Comparison of ENCODE assay signal across 21 cellular contexts in genomic region chr5:68476854-68477253, GRCh38.
DNase-seq lines count a peak whose midpoint lies in the region; ATAC-seq, FAIRE-seq and TF ChIP-seq lines count a peak whose summit lies in the region.
"Had no signal": no experiment of that assay in that cellular context is flagged by ENCODE, and none has a peak within 500 bp of the region (broad histone marks: within the 10 kb centered on the region; RNA-seq: fewer than 3 reads in every experiment).

No MANE protein-coding gene starts in this region.

- H3K4me1 Mint-ChIP-seq in Calu3 (ENCODE audit: low read depth, unreplicated experiment) (no peaks in the 10 kb centered on the region), endothelial cell (ENCODE audit: unreplicated experiment) (no peaks in the 10 kb centered on the region)
- H3K4me1 Mint-ChIP-seq in CD8-positive, alpha-beta T cell (ENCODE audit: low read depth), result no peaks in the 10 kb centered on the region
- H3K4me1 Mint-ChIP-seq in activated naive CD4-positive, alpha-beta T cell treated with anti-CD3 and anti-CD28 coated beads for 36 hours (ENCODE audit: low read depth), result no peaks in the 10 kb centered on the region
- H3K4me1 Mint-ChIP-seq: B cell had no signal

- H3K4me3 ChIP-seq in mucosa of descending colon (no peak overlapping the region), sigmoid colon (no peak overlapping the region)
- no peak overlapping the region for H3K4me3 ChIP-seq in CD8-positive, alpha-beta T cell (ENCODE audit: low read depth, low read length)
- H3K4me3 ChIP-seq: skin epidermis, thoracic aorta had no signal

- no peak for FAIRE-seq in GM12891 (lab: Jason Lieb, UNC)
- FAIRE-seq: colon, endothelial cell of umbilical vein had no signal

- no peak for TF ChIP-seq CTCF in Calu3 (IDR thresholded peaks at IDR 0.05; ENCODE audit: unreplicated experiment)
- TF ChIP-seq CTCF in endothelial cell (IDR thresholded peaks at IDR 0.05; ENCODE audit: unreplicated experiment), result peak; percentile 23
- TF ChIP-seq CTCF in mucosa of descending colon (IDR thresholded peaks at IDR 0.05), result no peak
- TF ChIP-seq CTCF in CD8-positive, alpha-beta T cell (IDR thresholded peaks at IDR 0.05), result no peak
- TF ChIP-seq CTCF in sigmoid colon (IDR thresholded peaks at IDR 0.05), result no peak

- WGBS in sigmoid colon, 2 donors, result 89 to 90% methylated on average over 3 of the region's 3 CpGs

- H3K4me1 ChIP-seq in mucosa of descending colon (ENCODE audit: low read depth) (no peaks in the 10 kb centered on the region), sigmoid colon (peaks cover 0 to 18% (median 16%) of the 10 kb centered on the region in 4 donors)
- H3K4me1 ChIP-seq in CD8-positive, alpha-beta T cell (ENCODE audit: insufficient read depth, low read length), result no peaks in the 10 kb centered on the region

- peak; percentile 8 for DNase-seq in Calu3
- DNase-seq in HuH-7.5 (ENCODE audit: low spot score), result peak; percentile 13
- no peak for DNase-seq in endothelial cell (ENCODE audit: low spot score)
- DNase-seq in mucosa of descending colon, result no peak
- DNase-seq in GM12891 (ENCODE audit: insufficient read length, low spot score), result no peak
- DNase-seq in CD8-positive, alpha-beta T cell, result no peak
- no peak for DNase-seq in sigmoid colon
- no peak for DNase-seq in activated naive CD4-positive, alpha-beta T cell treated with anti-CD3 and anti-CD28 coated beads for 36 hours
- DNase-seq: activated CD4-positive, alpha-beta T cell treated with anti-CD3 and anti-CD28 coated beads for 1 hour; activated CD8-positive, alpha-beta memory T cell treated with anti-CD3 and anti-CD28 coated beads, Interleukin-2, amount 50 U/mL, for 48 hours; aorta; DMS153; NCI-H1436 treated with DMSO at 0.1 percent for 48 hours; NCI-H345 had no signal

- H3K27ac Mint-ChIP-seq in Calu3 (ENCODE audit: unreplicated experiment), result no peak overlapping the region
- no peak overlapping the region for H3K27ac Mint-ChIP-seq in endothelial cell (ENCODE audit: unreplicated experiment)
- H3K27ac Mint-ChIP-seq in CD8-positive, alpha-beta T cell, result no peak overlapping the region
- H3K27ac Mint-ChIP-seq in activated naive CD4-positive, alpha-beta T cell treated with anti-CD3 and anti-CD28 coated beads for 36 hours, result no peak overlapping the region
- H3K27ac Mint-ChIP-seq: B cell, mesothelial cell of epicardium had no signal

- H3K9me3 ChIP-seq in mucosa of descending colon, result no peaks in the 10 kb centered on the region
- no peaks in the 10 kb centered on the region for H3K9me3 ChIP-seq in CD8-positive, alpha-beta T cell (ENCODE audit: low read length)
- no peaks in the 10 kb centered on the region for H3K9me3 ChIP-seq in sigmoid colon
- H3K9me3 ChIP-seq: thoracic aorta had no signal

- H3K4me3 Mint-ChIP-seq in Calu3 (ENCODE audit: low read depth, unreplicated experiment) (no peak overlapping the region), endothelial cell (ENCODE audit: unreplicated experiment) (no peak overlapping the region)
- H3K4me3 Mint-ChIP-seq in CD8-positive, alpha-beta T cell, result no peak overlapping the region
- H3K4me3 Mint-ChIP-seq in activated naive CD4-positive, alpha-beta T cell treated with anti-CD3 and anti-CD28 coated beads for 36 hours, result no peak overlapping the region
- H3K4me3 Mint-ChIP-seq: B cell, mesothelial cell of epicardium had no signal

- TF ChIP-seq POLR2A in GM12891 (IDR thresholded peaks at IDR 0.05; ENCODE audit: low read depth, low read length) (no peak), sigmoid colon (IDR thresholded peaks at IDR 0.05) (no peak)

- no TSS peak for BruUV-seq in Calu3 (replicated peaks; lab: Mats Ljungman, UMichigan)

- intact Hi-C loops in Calu3 (cut with micrococcal nuclease; ENCODE audit: unreplicated experiment) (no loop called here), mucosa of descending colon (cut with DNase I, micrococcal nuclease) (no loop called here), sigmoid colon (cut with DNase I) (no loop called here)
- intact Hi-C loops in CD8-positive, alpha-beta T cell (cut with DNase I, micrococcal nuclease), result no loop called here
- intact Hi-C loops in activated naive CD4-positive, alpha-beta T cell treated with anti-CD3 and anti-CD28 coated beads for 36 hours (cut with micrococcal nuclease), result no loop called here

- H3K36me3 ChIP-seq in mucosa of descending colon (ENCODE audit: low read depth), result no peaks in the 10 kb centered on the region
- H3K36me3 ChIP-seq in CD8-positive, alpha-beta T cell (ENCODE audit: insufficient read depth, low read length), result no peaks in the 10 kb centered on the region
- no peaks in the 10 kb centered on the region for H3K36me3 ChIP-seq in sigmoid colon
- H3K36me3 ChIP-seq: thoracic aorta had no signal

- ATAC-seq in mucosa of descending colon, result peak; percentile 41
- ATAC-seq in CD8-positive, alpha-beta T cell, result no peak
- ATAC-seq: Right ventricle myocardium inferior had no signal

- POLR2A ChIA-PET in CD8-positive, alpha-beta T cell (lab: Charles Lee), result no interaction called here

- no peaks in the 10 kb centered on the region for H3K27me3 ChIP-seq in CD8-positive, alpha-beta T cell (ENCODE audit: insufficient read depth, low read length)
- no peaks in the 10 kb centered on the region for H3K27me3 ChIP-seq in sigmoid colon

- H3K36me3 Mint-ChIP-seq in Calu3 (ENCODE audit: insufficient read depth, unreplicated experiment) (no peaks in the 10 kb centered on the region), endothelial cell (ENCODE audit: low read depth, unreplicated experiment) (no peaks in the 10 kb centered on the region)
- H3K36me3 Mint-ChIP-seq in CD8-positive, alpha-beta T cell, result no peaks in the 10 kb centered on the region
- no peaks in the 10 kb centered on the region for H3K36me3 Mint-ChIP-seq in activated naive CD4-positive, alpha-beta T cell treated with anti-CD3 and anti-CD28 coated beads for 36 hours (ENCODE audit: low read depth)
- H3K36me3 Mint-ChIP-seq: mesothelial cell of epicardium had no signal

- H3K27me3 Mint-ChIP-seq in Calu3 (ENCODE audit: unreplicated experiment) (no peaks in the 10 kb centered on the region), endothelial cell (ENCODE audit: unreplicated experiment) (no peaks in the 10 kb centered on the region)
- no peaks in the 10 kb centered on the region for H3K27me3 Mint-ChIP-seq in CD8-positive, alpha-beta T cell (ENCODE audit: low read depth)
- no peaks in the 10 kb centered on the region for H3K27me3 Mint-ChIP-seq in activated naive CD4-positive, alpha-beta T cell treated with anti-CD3 and anti-CD28 coated beads for 36 hours (ENCODE audit: low read depth)

- no peak overlapping the region for H3K27ac ChIP-seq in CD8-positive, alpha-beta T cell (ENCODE audit: low read depth, low read length)
- H3K27ac ChIP-seq in sigmoid colon, result no peak overlapping the region
- H3K27ac ChIP-seq: skin epidermis, thoracic aorta had no signal

- H3K9me3 Mint-ChIP-seq in Calu3 (ENCODE audit: low read depth, unreplicated experiment) (no peaks in the 10 kb centered on the region), endothelial cell (ENCODE audit: unreplicated experiment) (no peaks in the 10 kb centered on the region)
- H3K9me3 Mint-ChIP-seq in CD8-positive, alpha-beta T cell, result no peaks in the 10 kb centered on the region
- no peaks in the 10 kb centered on the region for H3K9me3 Mint-ChIP-seq in activated naive CD4-positive, alpha-beta T cell treated with anti-CD3 and anti-CD28 coated beads for 36 hours
- H3K9me3 Mint-ChIP-seq: mesothelial cell of epicardium had no signal

- TF ChIP-seq EP300 in sigmoid colon (IDR thresholded peaks at IDR 0.05), result no peak

- CTCF ChIA-PET in Calu3 (lab: Charles Lee), result no interaction called here
- CTCF ChIA-PET in CD8-positive, alpha-beta T cell (lab: Charles Lee), result no interaction called here
- CTCF ChIA-PET in activated naive CD4-positive, alpha-beta T cell treated with anti-CD3 and anti-CD28 coated beads for 36 hours (lab: Charles Lee), result no interaction called here

TF ChIP-seq in GM12891, 5 proteins besides CTCF, POLR2A, EP300 and RAD21:
- TF ChIP-seq POU2F2 (IDR thresholded peaks at IDR 0.05; ENCODE audit: low read depth, low read length), result no peak
- no peak for TF ChIP-seq SPI1 (IDR thresholded peaks at IDR 0.05; ENCODE audit: low read depth, low read length)
- no peak for TF ChIP-seq TAF1 (IDR thresholded peaks at IDR 0.05; ENCODE audit: low read depth, low read length)
- TF ChIP-seq PAX5 (IDR thresholded peaks at IDR 0.05; ENCODE audit: insufficient read depth, low read length, severe bottlenecking), result no peak
- TF ChIP-seq POLR2AphosphoS5 (IDR thresholded peaks at IDR 0.05; ENCODE audit: low read depth, low read length), result no peak

Comparison
In these comparisons a context has a peak if more than half of its experiments do, and no peak if none do; other contexts are left out.
1. DNase-seq: peak in Calu3 (single experiment) and HuH-7.5 (single experiment); none in endothelial cell (single experiment), mucosa of descending colon (0 of 3), GM12891 (single experiment), CD8-positive, alpha-beta T cell (0 of 7), sigmoid colon (single experiment) and activated naive CD4-positive, alpha-beta T cell treated with anti-CD3 and anti-CD28 coated beads for 36 hours (single experiment).